In the genomic region with DNA sequence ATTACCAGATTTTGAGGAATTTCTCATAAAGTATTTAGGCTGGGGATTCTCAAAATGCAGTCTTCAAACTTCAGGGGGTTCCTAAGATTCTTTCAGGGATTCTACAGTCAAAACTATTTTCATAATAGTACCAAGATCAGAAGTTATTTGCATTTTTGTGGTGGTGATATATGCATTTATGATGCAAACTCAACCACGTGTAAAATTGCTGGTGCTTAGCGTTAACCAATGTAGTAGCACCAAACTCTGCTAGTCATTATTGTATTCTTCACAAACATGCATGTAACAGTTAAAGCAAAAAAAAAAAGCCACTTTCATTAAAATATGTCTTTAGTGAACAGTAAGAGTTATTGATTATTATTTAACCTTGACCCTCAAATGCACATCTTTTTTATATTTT, we compare ENCODE assay signal across 19 cellular contexts.
"Had no signal": no experiment of that assay in that cellular context is flagged by ENCODE, and none has a peak within 500 bp of the region (broad histone marks: within the 10 kb centered on the region; RNA-seq: fewer than 3 reads in every experiment).

No MANE protein-coding gene starts in this region.

- ATAC-seq: activated T-cell treated with anti-CD3 and anti-CD28 coated beads, Interleukin-2, amount 50 U/mL, for 4 hours; body of pancreas; heart left ventricle; left cardiac atrium; right cardiac atrium had no signal

- H3K9me3 Mint-ChIP-seq: nephron progenitor cell had no signal

- DNase-seq: activated CD4-positive, alpha-beta T cell treated with anti-CD3 and anti-CD28 coated beads, Interleukin-2, amount 10 ng/mL, durations not matched to agents 7 days and 5 days; activated CD4-positive, CD25-positive, alpha-beta regulatory T cell treated with anti-CD3 and anti-CD28 coated beads, Interleukin-2, amount 50 U/mL, for 72 hours; activated naive CD4-positive, alpha-beta T cell treated with Interleukin-2 at 50 U/mL for 16 hours; activated T-cell treated with anti-CD3 and anti-CD28 coated beads, Interleukin-2, amount 50 U/mL, for 4 hours; amygdala; body of pancreas; heart left ventricle; islet precursor cell; left cardiac atrium; midbrain; nephron progenitor cell; nucleus accumbens; right cardiac atrium; stimulated activated CD4-positive, alpha-beta T cell treated with anti-CD3 and anti-CD28 coated beads, Interleukin-4, amount 100 ng/mL, for 24 hours; stimulated activated naive CD4-positive, alpha-beta T cell treated with Interleukin-2 at 50 U/mL for 16 hours; substantia nigra; tibial artery; WERI-Rb-1 had no signal

- H3K4me3 Mint-ChIP-seq: activated CD4-positive, alpha-beta T cell treated with anti-CD3 and anti-CD28 coated beads, Interleukin-2, amount 10 ng/mL, durations not matched to agents 7 days and 5 days; activated T-cell treated with anti-CD3 and anti-CD28 coated beads, Interleukin-2, amount 50 U/mL, for 4 hours; nephron progenitor cell; T-helper 2 cell treated with Interferon-gamma antibody and Interleukin-4, amounts not matched to agents 5 μg/mL and 100 μg/mL, for 36 hours had no signal

- H3K27ac Mint-ChIP-seq: activated CD4-positive, alpha-beta T cell treated with anti-CD3 and anti-CD28 coated beads, Interleukin-2, amount 10 ng/mL, durations not matched to agents 7 days and 5 days; nephron progenitor cell; T-helper 2 cell treated with Interferon-gamma antibody and Interleukin-4, amounts not matched to agents 5 μg/mL and 100 μg/mL, for 36 hours had no signal
